Comparison of ENCODE assay signal across 12 cellular contexts in the genomic region with DNA sequence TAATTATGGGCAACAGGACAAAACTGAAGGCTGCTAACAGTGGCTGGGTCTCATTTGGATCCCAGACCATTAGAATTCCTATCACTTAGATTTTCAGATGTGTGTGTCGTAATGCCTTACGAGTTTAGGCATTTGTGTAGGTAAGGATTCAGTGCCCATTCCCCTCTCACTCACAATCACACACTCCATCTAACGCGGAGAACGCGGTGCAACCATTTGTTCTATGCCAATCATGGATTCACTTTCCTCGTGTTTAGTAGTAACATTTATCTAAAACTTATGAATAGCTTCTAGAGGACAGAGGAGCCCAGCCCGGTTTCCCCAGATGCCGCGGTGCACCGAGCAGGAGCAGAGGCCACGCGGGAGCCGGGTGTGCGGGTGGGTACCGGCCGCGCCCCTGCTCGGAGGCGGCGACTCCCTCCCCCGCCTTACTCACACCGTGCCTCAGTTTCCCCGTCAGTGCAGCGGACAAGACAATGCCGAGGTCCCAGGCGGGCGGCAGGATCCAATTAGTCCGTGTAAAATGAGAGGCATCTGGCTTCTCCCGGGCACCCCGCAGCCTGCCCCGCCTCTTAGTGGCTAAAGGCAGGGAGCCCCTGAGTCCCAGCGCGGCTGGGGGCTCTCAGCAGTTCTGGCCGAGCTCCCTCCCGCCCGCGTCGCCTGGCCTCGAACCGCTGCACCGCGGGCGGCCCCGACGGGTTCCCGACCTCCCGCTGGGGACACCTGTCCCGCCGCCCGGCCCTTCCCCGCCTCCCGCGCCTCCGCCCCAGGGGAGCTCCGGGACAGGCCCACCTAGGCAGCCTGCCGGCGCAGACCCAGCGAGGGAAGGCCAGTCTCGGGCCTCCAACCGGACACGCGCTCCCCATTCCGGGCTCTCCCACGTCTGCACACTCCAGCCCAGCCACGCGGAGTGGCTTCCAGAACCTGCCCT. TPM values are rescaled to one million over a fixed set of nuclear protein-coding genes. Genes with fewer than 3 reads are reported as not detected.
A peak's percentile ranks its signal among the peaks of the same experiment; 100 is the strongest.
DNase-seq lines count a peak whose midpoint lies in the region; ATAC-seq and TF ChIP-seq lines count a peak whose summit lies in the region.
"Had no signal": no experiment of that assay in that cellular context is flagged by ENCODE, and none has a peak within 500 bp of the region (broad histone marks: within the 10 kb centered on the region; RNA-seq: fewer than 3 reads in every experiment).

No MANE protein-coding gene starts in this region.

- no peak for TF ChIP-seq EP300 in esophagus muscularis mucosa (IDR thresholded peaks at IDR 0.05)

- no peaks in the 10 kb centered on the region for H3K36me3 ChIP-seq in esophagus muscularis mucosa
- no peaks in the 10 kb centered on the region for H3K36me3 ChIP-seq in lung (ENCODE audit: control insufficient read depth in 2 of 2, insufficient read depth in 2 of 2, low read length in 2 of 2)
- no peaks in the 10 kb centered on the region for H3K36me3 ChIP-seq in aorta (ENCODE audit: control insufficient read depth in 1 of 2, insufficient read depth in 2 of 2, low read length in 1 of 2)

- peaks cover 0 to 33% (median 19%) of the 10 kb centered on the region in 4 donors for H3K27me3 ChIP-seq in esophagus muscularis mucosa
- no peaks in the 10 kb centered on the region for H3K27me3 ChIP-seq in lung (ENCODE audit: control insufficient read depth, insufficient read depth)
- H3K27me3 ChIP-seq in aorta (ENCODE audit: control insufficient read depth in 1 of 2, insufficient read depth in 2 of 2, low read length in 1 of 2): peaks cover 0 to 1% of the 10 kb centered on the region in 2 donors

- H3K27ac ChIP-seq in esophagus muscularis mucosa (replicated peaks in 1 of 4) (no peak overlapping the region), lung (ENCODE audit: low read depth in 1 of 2, low read length in 1 of 2) (no peak overlapping the region), aorta (ENCODE audit: low read depth in 1 of 2, low read length in 2 of 2) (no peak overlapping the region)
- H3K27ac ChIP-seq: C4-2B had no signal

- H3K27ac Mint-ChIP-seq in stimulated activated naive CD8-positive, alpha-beta T cell treated with anti-CD3 and anti-CD28 coated beads, Interleukin-15, amount 100 ng/mL, for 72 hours: no peak overlapping the region
- H3K27ac Mint-ChIP-seq: activated CD4-positive, alpha-beta T cell treated with anti-CD3 and anti-CD28 coated beads, Interleukin-2, amount 10 ng/mL, durations not matched to agents 24 days and 14 days; brain had no signal

- H3K9me3 ChIP-seq in esophagus muscularis mucosa (no peaks in the 10 kb centered on the region), lung (ENCODE audit: control insufficient read depth in 2 of 2, insufficient read depth in 1 of 2, low read length in 1 of 2) (peaks cover 0 to 4% of the 10 kb centered on the region in 2 donors), aorta (ENCODE audit: control insufficient read depth, low read length) (peaks cover 3% of the 10 kb centered on the region)

- H3K4me1 Mint-ChIP-seq in stimulated activated naive CD8-positive, alpha-beta T cell treated with anti-CD3 and anti-CD28 coated beads, Interleukin-15, amount 100 ng/mL, for 72 hours: peaks cover 12% of the 10 kb centered on the region

- WGBS in esophagus muscularis mucosa: 38% methylated on average over 23 of the region's 67 CpGs
- WGBS in lung, 2 donors: 11 to 14% methylated on average over 62 to 67 of the region's 67 CpGs
- WGBS in aorta, 2 donors: 8 to 13% methylated on average over 46 to 67 of the region's 67 CpGs

- ATAC-seq in stimulated activated naive CD8-positive, alpha-beta T cell treated with anti-CD3 and anti-CD28 coated beads, Interleukin-15, amount 100 ng/mL, for 72 hours: peak; percentile 49
- ATAC-seq in stimulated activated naive CD8-positive, alpha-beta T cell treated with anti-CD3 and anti-CD28 coated beads, Interleukin-15, Interleukin-2, amounts not matched to agents 100 U/mL and 50 U/mL, for 24 hours: no peak
- ATAC-seq in lung (ENCODE audit: insufficient read depth, low FRiP score): peak; percentile 15
- ATAC-seq in aorta (ENCODE audit: low FRiP score): peak; percentile 55

- H3K27me3 Mint-ChIP-seq in stimulated activated naive CD8-positive, alpha-beta T cell treated with anti-CD3 and anti-CD28 coated beads, Interleukin-15, amount 100 ng/mL, for 72 hours: peaks cover 52% of the 10 kb centered on the region
- H3K27me3 Mint-ChIP-seq: brain had no signal

- peak overlapping the region; percentile 20 to 51 for H3K4me3 Mint-ChIP-seq in stimulated activated naive CD8-positive, alpha-beta T cell treated with anti-CD3 and anti-CD28 coated beads, Interleukin-15, amount 100 ng/mL, for 72 hours
- H3K4me3 Mint-ChIP-seq: activated CD4-positive, alpha-beta T cell treated with anti-CD3 and anti-CD28 coated beads, Interleukin-2, amount 10 ng/mL, durations not matched to agents 24 days and 14 days had no signal

- TF ChIP-seq POLR2A in esophagus muscularis mucosa (IDR thresholded peaks at IDR 0.05; ENCODE audit: low read depth): no peak

- H3K4me1 ChIP-seq in esophagus muscularis mucosa (peaks cover 10 to 15% (median 12%) of the 10 kb centered on the region in 4 donors), lung (ENCODE audit: control insufficient read depth in 2 of 2, insufficient read depth in 2 of 2, low read length in 2 of 2) (peaks cover 4 to 7% of the 10 kb centered on the region in 2 donors), aorta (ENCODE audit: control insufficient read depth in 1 of 2, insufficient read depth in 2 of 2, low read length in 2 of 2) (no peaks in the 10 kb centered on the region)

- no peaks in the 10 kb centered on the region for H3K9me3 Mint-ChIP-seq in stimulated activated naive CD8-positive, alpha-beta T cell treated with anti-CD3 and anti-CD28 coated beads, Interleukin-15, amount 100 ng/mL, for 72 hours
- H3K9me3 Mint-ChIP-seq: activated CD4-positive, alpha-beta T cell treated with anti-CD3 and anti-CD28 coated beads, Interleukin-2, amount 10 ng/mL, durations not matched to agents 24 days and 14 days; brain had no signal

- no peak for DNase-seq in stimulated activated naive CD8-positive, alpha-beta T cell treated with anti-CD3 and anti-CD28 coated beads, Interleukin-15, amount 100 ng/mL, for 72 hours
- no peak for DNase-seq in stimulated activated naive CD8-positive, alpha-beta T cell treated with anti-CD3 and anti-CD28 coated beads, Interleukin-15, Interleukin-2, amounts not matched to agents 100 U/mL and 50 U/mL, for 24 hours
- DNase-seq in esophagus muscularis mucosa (ENCODE audit: extremely low spot score) (no peak), lung (ENCODE audit: low spot score) (no peak), aorta (no peak), SK-N-DZ (ENCODE audit: low spot score) (no peak), posterior vena cava (ENCODE audit: low spot score) (no peak)
- DNase-seq in central memory CD4-positive, alpha-beta T cell: no peak
- DNase-seq: activated CD4-positive, alpha-beta T cell treated with anti-CD3 and anti-CD28 coated beads, Interleukin-2, amount 10 ng/mL, durations not matched to agents 24 days and 14 days; SHP77 had no signal

- peak overlapping the region in 3 of 4 donors; percentile 19 to 42 (median 33) for H3K4me3 ChIP-seq in esophagus muscularis mucosa
- no peak overlapping the region for H3K4me3 ChIP-seq in lung
- H3K4me3 ChIP-seq in aorta (ENCODE audit: low read length in 2 of 2): no peak overlapping the region

- TF ChIP-seq CTCF in esophagus muscularis mucosa (IDR thresholded peaks at IDR 0.05) (no peak), lung (IDR thresholded peaks at IDR 0.05; ENCODE audit: control extremely low read depth, extremely low read depth) (no peak)

- intact Hi-C loops in esophagus muscularis mucosa (cut with DNase I): no loop called here
- intact Hi-C loops in aorta (cut with DNase I): no loop called here
- intact Hi-C loops in posterior vena cava (cut with DNase I): no loop called here

RNA-seq across cellular contexts. Expression of gene C1QTNF9B, which starts 5.9 kb away (rescaled TPM):
- total RNA-seq in esophagus muscularis mucosa (under 1 TPM in 2 of 4 donors, not detected in 2; 0.32 to 0.86 TPM), lung (under 1 TPM in 1 of 2 donors, not detected in 1; 0.21 TPM), aorta (under 1 TPM in 1 of 2 donors, not detected in 1; 0.93 TPM), posterior vena cava (not detected)
- polyA plus RNA-seq in lung (not detected), aorta (not detected)
- not detected in 2 replicates for polyA plus RNA-seq in SK-N-DZ (2014; cell fraction: cytosol; rRNA removed)
- polyA plus RNA-seq in SK-N-DZ (2014; cell fraction: nucleus; rRNA removed): not detected in 2 replicates
- total RNA-seq: activated CD4-positive, alpha-beta T cell treated with anti-CD3 and anti-CD28 coated beads, Interleukin-2, amount 10 ng/mL, durations not matched to agents 24 days and 14 days had no signal

RNA-seq across cellular contexts. Expression of gene MIPEP, which starts 14.0 kb away (rescaled TPM):
- total RNA-seq in esophagus muscularis mucosa (10 to 100 TPM; 12.1 to 20.3 (median 16.0) TPM), lung (10 to 100 TPM; 18.3 to 32.2 TPM), aorta (1 to 10 TPM; 8.9 to 9.1 TPM), posterior vena cava (10 to 100 TPM; 15.0 to 15.7 TPM)
- polyA plus RNA-seq in lung (10 to 100 TPM; 12.9 to 35.1 TPM), aorta (1 to 10 TPM; 3.6 to 4.1 TPM)
- 11.9 and 14.7 TPM in 2 replicates for polyA plus RNA-seq in SK-N-DZ (2014; cell fraction: cytosol; rRNA removed)
- 14.6 TPM in 2 replicates for polyA plus RNA-seq in SK-N-DZ (2014; cell fraction: nucleus; rRNA removed)

Comparison
In these comparisons a context has a peak if more than half of its experiments do, and no peak if none do; other contexts are left out.
1. H3K4me3 ChIP-seq: peak in esophagus muscularis mucosa (3 of 4); none in lung (single experiment) and aorta (0 of 2).